Comparison of ENCODE assay signal across 16 cellular contexts in genomic region chr3:12831582-12831866, GRCh38. TPM values are rescaled to one million over a fixed set of nuclear protein-coding genes. Genes with fewer than 3 reads are reported as not detected.
DNase-seq lines count a peak whose midpoint lies in the region; ATAC-seq and TF ChIP-seq lines count a peak whose summit lies in the region.
"Had no signal": no experiment of that assay in that cellular context is flagged by ENCODE, and none has a peak within 500 bp of the region (broad histone marks: within the 10 kb centered on the region; RNA-seq: fewer than 3 reads in every experiment).

No MANE protein-coding gene starts in this region.

- H3K36me3 ChIP-seq in SK-N-SH (replicated peaks in 1 of 2; ENCODE audit: control insufficient read depth in 1 of 2, insufficient read depth in 2 of 2, low read length in 1 of 2): peaks cover 41 to 61% of the 10 kb centered on the region in 2 experiments

- H3K4me3 Mint-ChIP-seq in IgD-negative memory B cell: peak overlapping the region in 1 of 4 donors; percentile 45
- no peak overlapping the region for H3K4me3 Mint-ChIP-seq in T-helper 17 cell
- H3K4me3 Mint-ChIP-seq in nephron progenitor cell: no peak overlapping the region
- no peak overlapping the region for H3K4me3 Mint-ChIP-seq in Calu3 (ENCODE audit: low read depth, unreplicated experiment)
- H3K4me3 Mint-ChIP-seq: dendritic cell treated with granulocyte-macrophage colony-stimulating factor and Interleukin-4, amounts not matched to agents 40 ng/mL and 50 ng/mL, for 4 days had no signal

- H3K27ac ChIP-seq in SK-N-SH (ENCODE audit: low read depth in 2 of 2, low read length in 1 of 2): no peak overlapping the region
- H3K27ac ChIP-seq: neutrophil had no signal

- CTCF ChIA-PET in SK-N-SH (lab: Yijun Ruan, JAX): interaction anchor here (0.9 to 3.1 kb wide), 4 partner anchors 10 to 348 kb away, joined by 3 to 22 read pairs (median 5); partner anchors contain the start of gene RPL32
- CTCF ChIA-PET in Calu3 (lab: Charles Lee): no interaction called here

- H3F3A ChIP-seq in SK-N-SH (replicated peaks; ENCODE audit: insufficient read depth): peaks cover 42% of the 10 kb centered on the region

- no peaks in the 10 kb centered on the region for H3K9me2 ChIP-seq in SK-N-SH

- H3K9me3 ChIP-seq in SK-N-SH (no peaks in the 10 kb centered on the region), T-helper 17 cell (ENCODE audit: control insufficient read depth, low read length, poor library complexity, severe bottlenecking) (no peaks in the 10 kb centered on the region)
- H3K9me3 ChIP-seq: neutrophil had no signal

- H3K9me3 Mint-ChIP-seq in IgD-negative memory B cell (peaks cover 0 to 2% (median 0%) of the 10 kb centered on the region in 3 donors), nephron progenitor cell (no peaks in the 10 kb centered on the region), Calu3 (ENCODE audit: low read depth, unreplicated experiment) (no peaks in the 10 kb centered on the region)
- H3K9me3 Mint-ChIP-seq: dendritic cell treated with granulocyte-macrophage colony-stimulating factor and Interleukin-4, amounts not matched to agents 40 ng/mL and 50 ng/mL, for 4 days had no signal

- no peak for DNase-seq in SK-N-SH
- DNase-seq in T-helper 17 cell: no peak
- DNase-seq in nephron progenitor cell: no peak
- DNase-seq in NCI-H2196 (lab: John Stamatoyannopoulos, UW; ENCODE audit: unreplicated experiment): no peak
- no peak for DNase-seq in NCI-H82 (lab: John Stamatoyannopoulos, UW)
- DNase-seq in Calu3: no peak
- DNase-seq: activated CD4-positive, alpha-beta T cell treated with anti-CD3 and anti-CD28 coated beads for 1 hour; DMS79 treated with DMSO at 0.1 percent for 48 hours; MM.1S; NCI-H446; T-helper 2 cell had no signal

- H3K4me1 ChIP-seq in SK-N-SH (ENCODE audit: control insufficient read depth in 1 of 2, insufficient read depth in 2 of 2, low read depth in 1 of 2, low read length in 1 of 2): no peaks in the 10 kb centered on the region

- H3K27ac Mint-ChIP-seq in IgD-negative memory B cell (peak overlapping the region in 2 of 3 donors; percentile 18 to 30), T-helper 17 cell (peak overlapping the region; percentile 34), nephron progenitor cell (peak overlapping the region; percentile 97), Calu3 (ENCODE audit: unreplicated experiment) (no peak overlapping the region)
- H3K27ac Mint-ChIP-seq: dendritic cell treated with granulocyte-macrophage colony-stimulating factor and Interleukin-4, amounts not matched to agents 40 ng/mL and 50 ng/mL, for 4 days had no signal

- POLR2A ChIA-PET in SK-N-SH (lab: Yijun Ruan, JAX): interaction anchor here (1.6 kb wide), 1 partner anchor 14 kb away, joined by 4 read pairs; no protein-coding TSS in a partner anchor

- no TSS peak for BruUV-seq in Calu3 (replicated peaks; lab: Mats Ljungman, UMichigan)

- ATAC-seq in SK-N-SH treated with all-trans-retinoic acid at 6 μM for 48 hours (peak; percentile 41), T-helper 17 cell (no peak)

- H3K27me3 ChIP-seq in SK-N-SH (ENCODE audit: insufficient read depth): no peaks in the 10 kb centered on the region
- H3K27me3 ChIP-seq: neutrophil had no signal

- no peak overlapping the region for H2AFZ ChIP-seq in SK-N-SH (ENCODE audit: low read depth)

- TF ChIP-seq CTCF in SK-N-SH (IDR thresholded peaks at IDR 0.05) (no peak), nephron progenitor cell (IDR thresholded peaks at IDR 0.05) (no peak), Calu3 (IDR thresholded peaks at IDR 0.05; ENCODE audit: unreplicated experiment) (no peak)

- H3K4me1 Mint-ChIP-seq in IgD-negative memory B cell (peaks cover 0 to 7% (median 0%) of the 10 kb centered on the region in 3 donors), T-helper 17 cell (peaks cover 5% of the 10 kb centered on the region), nephron progenitor cell (peaks cover 25% of the 10 kb centered on the region), Calu3 (ENCODE audit: low read depth, unreplicated experiment) (no peaks in the 10 kb centered on the region)

- WGBS in SK-N-SH (ENCODE audit: low lambda C conversion rate): 86% methylated on average over 2 of the region's 2 CpGs

- TF ChIP-seq EP300 in SK-N-SH (IDR thresholded peaks at IDR 0.05; ENCODE audit: borderline replicate concordance in 1 of 2, low read depth in 1 of 2, low read length in 1 of 2): no peak

- H4K20me1 ChIP-seq in SK-N-SH (ENCODE audit: insufficient read depth): peaks cover 30% of the 10 kb centered on the region

- H3K27me3 Mint-ChIP-seq in IgD-negative memory B cell: no peaks in the 10 kb centered on the region
- no peaks in the 10 kb centered on the region for H3K27me3 Mint-ChIP-seq in T-helper 17 cell
- H3K27me3 Mint-ChIP-seq in nephron progenitor cell (ENCODE audit: low read depth, poor library complexity): no peaks in the 10 kb centered on the region
- no peaks in the 10 kb centered on the region for H3K27me3 Mint-ChIP-seq in Calu3 (ENCODE audit: unreplicated experiment)
- H3K27me3 Mint-ChIP-seq: dendritic cell treated with granulocyte-macrophage colony-stimulating factor and Interleukin-4, amounts not matched to agents 40 ng/mL and 50 ng/mL, for 4 days had no signal

- no peak overlapping the region for H3K4me2 ChIP-seq in SK-N-SH

- H3K36me3 Mint-ChIP-seq in IgD-negative memory B cell: peaks cover 2% of the 10 kb centered on the region
- H3K36me3 Mint-ChIP-seq in T-helper 17 cell (ENCODE audit: low read depth): no peaks in the 10 kb centered on the region
- peaks cover 45% of the 10 kb centered on the region for H3K36me3 Mint-ChIP-seq in nephron progenitor cell (ENCODE audit: low read depth)
- H3K36me3 Mint-ChIP-seq in Calu3 (ENCODE audit: insufficient read depth, unreplicated experiment): peaks cover 65% of the 10 kb centered on the region

- intact Hi-C loops in Calu3 (cut with micrococcal nuclease; ENCODE audit: unreplicated experiment): no loop called here

- no peak for TF ChIP-seq RAD21 in SK-N-SH (IDR thresholded peaks at IDR 0.05; ENCODE audit: low read length)

- no peak overlapping the region for H3K4me3 ChIP-seq in SK-N-SH (ENCODE audit: low read depth in 2 of 2, low read length in 1 of 2)

- peaks cover 2% of the 10 kb centered on the region; the same call in 1 of the 2 replicates for H3K79me2 ChIP-seq in SK-N-SH (ENCODE audit: insufficient read depth)

- no peak overlapping the region for H3K9ac ChIP-seq in SK-N-SH

TF ChIP-seq in SK-N-SH treated with all-trans-retinoic acid at 6 μM for 48 hours, 23 proteins besides CTCF, POLR2A, EP300 and RAD21 (continues in another document):
- no peak for TF ChIP-seq CREB5 (CRISPR knock-in tag; IDR thresholded peaks at IDR 0.05; ENCODE audit: low read depth)

TF ChIP-seq in SK-N-SH, 30 proteins besides CTCF, POLR2A, EP300 and RAD21:
- TF ChIP-seq RCOR1 (IDR thresholded peaks at IDR 0.05; ENCODE audit: low read length) (no peak), CHD2 (IDR thresholded peaks at IDR 0.05; ENCODE audit: low read length, partially characterized antibody) (no peak), ELF1 (IDR thresholded peaks at IDR 0.05) (no peak), EZH2phosphoT487 (IDR thresholded peaks at IDR 0.05; ENCODE audit: borderline replicate concordance, low read depth) (no peak), NFIC (IDR thresholded peaks at IDR 0.05; ENCODE audit: borderline replicate concordance) (no peak), GATA2 (CRISPR knock-in tag; IDR thresholded peaks at IDR 0.05) (no peak), TCF12 (IDR thresholded peaks at IDR 0.05) (no peak), POLR2AphosphoS5 (IDR thresholded peaks at IDR 0.05; ENCODE audit: low read depth, low read length) (no peak), USF1 (IDR thresholded peaks at IDR 0.05; ENCODE audit: borderline replicate concordance, low read depth) (no peak), YY1 (IDR thresholded peaks at IDR 0.05; ENCODE audit: low read depth) (no peak), FOXJ3 (CRISPR knock-in tag; IDR thresholded peaks at IDR 0.05) (no peak), GABPA (IDR thresholded peaks at IDR 0.05; ENCODE audit: low read depth) (no peak)
- TF ChIP-seq, protein P1, sequence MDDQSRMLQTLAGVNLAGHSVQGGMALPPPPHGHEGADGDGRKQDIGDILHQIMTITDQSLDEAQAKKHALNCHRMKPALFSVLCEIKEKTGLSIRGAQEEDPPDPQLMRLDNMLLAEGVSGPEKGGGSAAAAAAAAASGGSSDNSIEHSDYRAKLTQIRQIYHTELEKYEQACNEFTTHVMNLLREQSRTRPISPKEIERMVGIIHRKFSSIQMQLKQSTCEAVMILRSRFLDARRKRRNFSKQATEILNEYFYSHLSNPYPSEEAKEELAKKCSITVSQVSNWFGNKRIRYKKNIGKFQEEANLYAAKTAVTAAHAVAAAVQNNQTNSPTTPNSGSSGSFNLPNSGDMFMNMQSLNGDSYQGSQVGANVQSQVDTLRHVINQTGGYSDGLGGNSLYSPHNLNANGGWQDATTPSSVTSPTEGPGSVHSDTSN (IDR thresholded peaks at IDR 0.05): no peak

RNA-seq across cellular contexts. Expression of gene RPL32, which starts 9.8 kb away (rescaled TPM):
- polyA plus RNA-seq in SK-N-SH (2012; rRNA removed) (2,077 and 2,311 TPM in 2 replicates), IgD-negative memory B cell (3,703 TPM)
- 2,462 and 2,641 TPM in 2 replicates for polyA plus RNA-seq in SK-N-SH (2012; cell fraction: cytosol; rRNA removed)
- 576 and 604 TPM in 2 replicates for polyA plus RNA-seq in SK-N-SH (2012; cell fraction: nucleus; rRNA removed)
- total RNA-seq in T-helper 17 cell (1,000 to 10,000 TPM; 3,315 to 3,401 TPM), Calu3 (2022) (1,117 and 1,222 TPM in 2 replicates)

RNA-seq across cellular contexts. Expression of gene CAND2, which starts 35.0 kb away (rescaled TPM):
- 1.5 TPM in 2 replicates for polyA plus RNA-seq in SK-N-SH (2012; rRNA removed)
- polyA plus RNA-seq in SK-N-SH (2012; cell fraction: cytosol; rRNA removed): 0.91 and 1.3 TPM in 2 replicates
- 4.4 and 5.9 TPM in 2 replicates for polyA plus RNA-seq in SK-N-SH (2012; cell fraction: nucleus; rRNA removed)
- polyA plus RNA-seq in IgD-negative memory B cell: 0.35 TPM
- 1 to 10 TPM; 1.2 to 1.6 TPM for total RNA-seq in T-helper 17 cell
- total RNA-seq in Calu3 (2022): not detected in 2 replicates
- total RNA-seq: HT-29 had no signal
